8 cellular contexts compared by ENCODE assay signal in genomic region chr17:81387235-81388060, GRCh38. TPM values are rescaled to one million over a fixed set of nuclear protein-coding genes. Genes with fewer than 3 reads are reported as not detected.
DNase-seq lines count a peak whose midpoint lies in the region; ATAC-seq and TF ChIP-seq lines count a peak whose summit lies in the region.

No MANE protein-coding gene starts in this region.

- peaks cover 1% of the 10 kb centered on the region for H3K4me1 Mint-ChIP-seq in activated naive CD8-positive, alpha-beta T cell (ENCODE audit: low read depth)

- no peaks in the 10 kb centered on the region for H3K79me2 ChIP-seq in MM.1S (ENCODE audit: low read length)
- peaks cover 3% of the 10 kb centered on the region for H3K79me2 ChIP-seq in trophoblast cell (ENCODE audit: control insufficient read depth, insufficient read depth, low read length, poor library complexity)

- H3K4me1 ChIP-seq in MM.1S (ENCODE audit: low read length) (no peaks in the 10 kb centered on the region), left ventricle myocardium inferior (peaks cover 67% of the 10 kb centered on the region), trophoblast cell (ENCODE audit: control insufficient read depth in 1 of 2, insufficient read depth in 2 of 2, low read length in 2 of 2) (peaks cover 12 to 13% of the 10 kb centered on the region in 2 experiments)

- H4K20me1 ChIP-seq in MM.1S (ENCODE audit: insufficient read depth, low read length): no peaks in the 10 kb centered on the region

- DNase-seq in D341Med (ENCODE audit: low spot score) (peak; percentile 78), MM.1S (no peak), left ventricle myocardium inferior (peak; percentile 59), trophoblast cell (peak in 1 of 2 donors; percentile 44), NCI-H2029 (lab: John Stamatoyannopoulos, UW) (no peak), NCI-H82 (lab: John Stamatoyannopoulos, UW) (no peak)

- intact Hi-C loops in left ventricle myocardium inferior (cut with micrococcal nuclease): loop anchor here (5.0 kb wide), 1 partner anchor 95 kb away; no protein-coding TSS in a partner anchor

- peaks cover 7% of the 10 kb centered on the region for H3K27me3 Mint-ChIP-seq in activated naive CD8-positive, alpha-beta T cell

- H3K4me2 ChIP-seq in MM.1S (ENCODE audit: low read depth, low read length): peak overlapping the region; percentile 81
- peak overlapping the region; percentile 90 for H3K4me2 ChIP-seq in trophoblast cell (ENCODE audit: low read length)

- no peak overlapping the region for H3K27ac Mint-ChIP-seq in activated naive CD8-positive, alpha-beta T cell

- H3K27me3 ChIP-seq in MM.1S (replicated peaks; ENCODE audit: insufficient read depth, low read length) (peaks cover 93% of the 10 kb centered on the region), left ventricle myocardium inferior (ENCODE audit: low read depth) (no peaks in the 10 kb centered on the region), trophoblast cell (ENCODE audit: insufficient read depth, low read length) (peaks cover 17% of the 10 kb centered on the region)

- H4K8ac ChIP-seq in trophoblast cell (ENCODE audit: low read depth, low read length): peak overlapping the region; percentile 79

- peak overlapping the region; percentile 25 for H2BK12ac ChIP-seq in trophoblast cell (ENCODE audit: low read length)

- H2BK5ac ChIP-seq in trophoblast cell (ENCODE audit: low read depth, low read length, poor library complexity): no peak overlapping the region

- H2AK5ac ChIP-seq in trophoblast cell (ENCODE audit: low read length): peak overlapping the region; percentile 70

- H3K9ac ChIP-seq in MM.1S (ENCODE audit: low read length): no peak overlapping the region
- peak overlapping the region; percentile 29 for H3K9ac ChIP-seq in trophoblast cell (ENCODE audit: low read length)

- H3K18ac ChIP-seq in trophoblast cell (ENCODE audit: low read length): peak overlapping the region; percentile 83

- peak overlapping the region; percentile 91 for H4K91ac ChIP-seq in trophoblast cell (ENCODE audit: low read depth, low read length)

- peak overlapping the region; percentile 89 for H3K14ac ChIP-seq in trophoblast cell (ENCODE audit: low read length)

- H3F3A ChIP-seq in MM.1S (ENCODE audit: insufficient read depth, low read length): no peaks in the 10 kb centered on the region

- H3K4ac ChIP-seq in trophoblast cell (ENCODE audit: low read depth, low read length): no peak overlapping the region

- H3K9me3 ChIP-seq in MM.1S (replicated peaks; ENCODE audit: insufficient read depth, low read length) (no peaks in the 10 kb centered on the region), left ventricle myocardium inferior (replicated peaks) (no peaks in the 10 kb centered on the region), trophoblast cell (ENCODE audit: insufficient read depth, low read depth, low read length) (peaks cover 5% of the 10 kb centered on the region)

- no CpG with 5 or more reads among the region's 73 CpGs for WGBS in trophoblast cell (ENCODE audit: extremely low coverage, insufficient coverage, insufficient read length)

- no peaks in the 10 kb centered on the region for H3K36me3 Mint-ChIP-seq in activated naive CD8-positive, alpha-beta T cell

- H3K4me3 ChIP-seq in MM.1S (ENCODE audit: low read length): peak overlapping the region; percentile 48; the same call in 1 of the 2 replicates
- peak overlapping the region; percentile 79 for H3K4me3 ChIP-seq in left ventricle myocardium inferior
- H3K4me3 ChIP-seq in trophoblast cell (ENCODE audit: low read depth, low read length): peak overlapping the region; percentile 66

- H2BK120ac ChIP-seq in trophoblast cell (ENCODE audit: insufficient read depth, low read length, poor library complexity): peak overlapping the region; percentile 84

- H3K9me3 Mint-ChIP-seq in activated naive CD8-positive, alpha-beta T cell (ENCODE audit: low read depth): no peaks in the 10 kb centered on the region

- H3K36me3 ChIP-seq in MM.1S (replicated peaks; ENCODE audit: insufficient read depth, low read length) (no peaks in the 10 kb centered on the region), left ventricle myocardium inferior (no peaks in the 10 kb centered on the region), trophoblast cell (ENCODE audit: control insufficient read depth in 1 of 2, insufficient read depth in 2 of 2, low read length in 2 of 2) (peaks cover 2 to 5% of the 10 kb centered on the region in 2 experiments)

- H2AFZ ChIP-seq in MM.1S (ENCODE audit: low read length) (no peak overlapping the region), trophoblast cell (ENCODE audit: insufficient read depth, low read length, poor library complexity) (peak overlapping the region; percentile 85)

- H3K79me1 ChIP-seq in trophoblast cell (ENCODE audit: low read length): peaks cover 4% of the 10 kb centered on the region

- no peak overlapping the region for H3K23ac ChIP-seq in trophoblast cell (ENCODE audit: low read length)

- H4K12ac ChIP-seq in trophoblast cell (ENCODE audit: low read depth, low read length): peak overlapping the region; percentile 64

- no peak for TF ChIP-seq CTCF in MM.1S (IDR thresholded peaks at IDR 0.05; ENCODE audit: low read length)
- no peak for TF ChIP-seq CTCF in left ventricle myocardium inferior (IDR thresholded peaks at IDR 0.05; ENCODE audit: borderline replicate concordance)

- H3K27ac ChIP-seq in MM.1S (ENCODE audit: low read length): no peak overlapping the region
- peak overlapping the region; percentile 97 for H3K27ac ChIP-seq in left ventricle myocardium inferior (replicated peaks)
- H3K27ac ChIP-seq in trophoblast cell (ENCODE audit: low read depth, low read length): no peak overlapping the region

- ATAC-seq in HG03571 (IDR thresholded peaks at IDR 0.05; ENCODE audit: unreplicated experiment): no peak

- peak overlapping the region; percentile 82 for H3K4me3 Mint-ChIP-seq in activated naive CD8-positive, alpha-beta T cell

- H3K9me2 ChIP-seq in MM.1S (replicated peaks; ENCODE audit: insufficient read depth, low read length): no peaks in the 10 kb centered on the region

RNA-seq across cellular contexts. Expression of gene BAHCC1, which starts 7.8 kb away (rescaled TPM):
- total RNA-seq in left ventricle myocardium inferior: 7.3 TPM
- polyA plus RNA-seq in trophoblast cell (2013): 2.8 and 3.1 TPM in 2 replicates

Comparison
In these comparisons a context has a peak if more than half of its experiments do, and no peak if none do; other contexts are left out.
1. DNase-seq: peak in D341Med (single experiment) and left ventricle myocardium inferior (single experiment); none in MM.1S (single experiment), NCI-H2029 (single experiment) and NCI-H82 (single experiment).
2. Peak in every context shown above with its lines, with median percentiles within 50 percentile points of each other: H3K4me3 ChIP-seq.